In the genomic region with DNA sequence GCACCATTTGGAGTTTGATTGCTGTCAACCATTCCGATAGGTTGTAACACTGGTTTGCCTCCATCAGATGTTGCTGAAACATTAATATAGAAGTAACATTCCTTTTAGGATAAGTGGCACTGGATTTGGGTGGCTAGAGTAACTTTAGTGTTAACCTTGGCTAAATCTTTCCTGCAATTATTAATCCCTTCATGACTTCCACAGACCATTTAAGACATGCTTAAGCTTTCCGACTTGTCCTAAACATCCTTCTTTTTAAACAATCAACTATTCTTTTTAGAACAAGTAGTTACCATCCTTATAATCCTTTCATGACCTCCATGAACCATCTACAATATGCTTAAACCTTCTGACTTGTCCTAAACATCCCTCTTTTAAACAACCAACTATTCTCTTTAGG, we compare ENCODE assay signal across 10 cellular contexts.
"Had no signal": no experiment of that assay in that cellular context is flagged by ENCODE, and none has a peak within 500 bp of the region (broad histone marks: within the 10 kb centered on the region; RNA-seq: fewer than 3 reads in every experiment).

No MANE protein-coding gene starts in this region.

- DNase-seq: GOT3, H9, HCEC 1CT, HFFc6, IMR-90, Kasumi-1, KG1 had no signal

- ATAC-seq: K562 had no signal

- H3K27ac ChIP-seq: HL-60 had no signal

- H3K4me3 ChIP-seq: K562 had no signal

- FAIRE-seq: H54, K562 had no signal
